Comparison of ENCODE assay signal across 11 cellular contexts in genomic region chr19:50148528-50148927, GRCh38. TPM values are rescaled to one million over a fixed set of nuclear protein-coding genes. Genes with fewer than 3 reads are reported as not detected.
DNase-seq lines count a peak whose midpoint lies in the region; ATAC-seq and FAIRE-seq lines count a peak whose summit lies in the region.
"Had no signal": no experiment of that assay in that cellular context is flagged by ENCODE, and none has a peak within 500 bp of the region (broad histone marks: within the 10 kb centered on the region; RNA-seq: fewer than 3 reads in every experiment).

No MANE protein-coding gene starts in this region.

- no peak for ATAC-seq in stimulated activated naive CD8-positive, alpha-beta T cell treated with anti-CD3 and anti-CD28 coated beads, Interleukin-15, Interleukin-2, amounts not matched to agents 100 U/mL and 50 U/mL, for 24 hours
- ATAC-seq in naive B cell (ENCODE audit: low read depth in 2 of 2) (no peak), HG03280 (IDR thresholded peaks at IDR 0.05; ENCODE audit: unreplicated experiment) (no peak)

- DNase-seq in stimulated activated naive CD8-positive, alpha-beta T cell treated with anti-CD3 and anti-CD28 coated beads, Interleukin-15, Interleukin-2, amounts not matched to agents 100 U/mL and 50 U/mL, for 24 hours, result no peak
- DNase-seq in activated naive CD8-positive, alpha-beta T cell treated with anti-CD3 and anti-CD28 coated beads for 36 hours, result no peak
- DNase-seq in naive B cell (no peak), NCI-H1436 treated with DMSO at 0.1 percent for 48 hours (lab: John Stamatoyannopoulos, UW) (no peak), frontal cortex (ENCODE audit: low spot score in 2 of 2) (no peak), NCI-H1092 (lab: John Stamatoyannopoulos, UW) (no peak)
- DNase-seq: NK-92 treated with Interleukin-12 subunit alpha and Interleukin-12 subunit beta, amount 100 ng/mL, for 24 hours had no signal

- peak overlapping the region; percentile 76 for H3K4me3 Mint-ChIP-seq in stimulated activated naive CD8-positive, alpha-beta T cell treated with anti-CD3 and anti-CD28 coated beads, Interleukin-15, Interleukin-2, amounts not matched to agents 100 ng/mL and 50 ng/mL, for 24 hours
- peak overlapping the region; percentile 76 for H3K4me3 Mint-ChIP-seq in activated naive CD8-positive, alpha-beta T cell treated with anti-CD3 and anti-CD28 coated beads for 36 hours
- H3K4me3 Mint-ChIP-seq in naive B cell, result peak overlapping the region; percentile 76 to 94 (median 88)

- peaks cover 6% of the 10 kb centered on the region for H3K4me1 Mint-ChIP-seq in stimulated activated naive CD8-positive, alpha-beta T cell treated with anti-CD3 and anti-CD28 coated beads, Interleukin-15, Interleukin-2, amounts not matched to agents 100 ng/mL and 50 ng/mL, for 24 hours (ENCODE audit: low read depth)
- H3K4me1 Mint-ChIP-seq in activated naive CD8-positive, alpha-beta T cell treated with anti-CD3 and anti-CD28 coated beads for 36 hours, result peaks cover 13% of the 10 kb centered on the region
- H3K4me1 Mint-ChIP-seq in naive B cell, result peaks cover 8 to 18% (median 13%) of the 10 kb centered on the region in 3 donors

- H3K27ac Mint-ChIP-seq in stimulated activated naive CD8-positive, alpha-beta T cell treated with anti-CD3 and anti-CD28 coated beads, Interleukin-15, Interleukin-2, amounts not matched to agents 100 ng/mL and 50 ng/mL, for 24 hours, result no peak overlapping the region
- no peak overlapping the region for H3K27ac Mint-ChIP-seq in activated naive CD8-positive, alpha-beta T cell treated with anti-CD3 and anti-CD28 coated beads for 36 hours
- peak overlapping the region in 1 of 6 donors; percentile 78 for H3K27ac Mint-ChIP-seq in naive B cell

- H3K36me3 Mint-ChIP-seq in stimulated activated naive CD8-positive, alpha-beta T cell treated with anti-CD3 and anti-CD28 coated beads, Interleukin-15, Interleukin-2, amounts not matched to agents 100 ng/mL and 50 ng/mL, for 24 hours (ENCODE audit: low read depth), result no peaks in the 10 kb centered on the region
- H3K36me3 Mint-ChIP-seq in activated naive CD8-positive, alpha-beta T cell treated with anti-CD3 and anti-CD28 coated beads for 36 hours, result no peaks in the 10 kb centered on the region
- H3K36me3 Mint-ChIP-seq in naive B cell, result no peaks in the 10 kb centered on the region

- no peaks in the 10 kb centered on the region for H3K9me3 Mint-ChIP-seq in stimulated activated naive CD8-positive, alpha-beta T cell treated with anti-CD3 and anti-CD28 coated beads, Interleukin-15, Interleukin-2, amounts not matched to agents 100 ng/mL and 50 ng/mL, for 24 hours
- peaks cover 1% of the 10 kb centered on the region for H3K9me3 Mint-ChIP-seq in activated naive CD8-positive, alpha-beta T cell treated with anti-CD3 and anti-CD28 coated beads for 36 hours
- H3K9me3 Mint-ChIP-seq in naive B cell, result peaks cover 0 to 10% (median 0%) of the 10 kb centered on the region in 7 donors

- peaks cover 40% of the 10 kb centered on the region for H3K27me3 Mint-ChIP-seq in stimulated activated naive CD8-positive, alpha-beta T cell treated with anti-CD3 and anti-CD28 coated beads, Interleukin-15, Interleukin-2, amounts not matched to agents 100 ng/mL and 50 ng/mL, for 24 hours
- H3K27me3 Mint-ChIP-seq in activated naive CD8-positive, alpha-beta T cell treated with anti-CD3 and anti-CD28 coated beads for 36 hours, result peaks cover 42% of the 10 kb centered on the region
- peaks cover 27 to 53% (median 30%) of the 10 kb centered on the region in 3 donors for H3K27me3 Mint-ChIP-seq in naive B cell

- FAIRE-seq in frontal cortex (lab: Jason Lieb, UNC), result no peak

RNA-seq across cellular contexts. Expression of gene IZUMO2, which starts 14.6 kb away (rescaled TPM):
- not detected for total RNA-seq in activated naive CD8-positive, alpha-beta T cell treated with anti-CD3 and anti-CD28 coated beads for 36 hours
- polyA plus RNA-seq in naive B cell (ENCODE audit: low read depth in 6 of 6), result not detected
- total RNA-seq in frontal cortex, result not detected
- total RNA-seq: adrenal gland, uterus had no signal
- polyA plus RNA-seq: adrenal gland had no signal

RNA-seq across cellular contexts. Expression of gene MYH14, which starts 54.9 kb away (rescaled TPM):
- total RNA-seq in activated naive CD8-positive, alpha-beta T cell treated with anti-CD3 and anti-CD28 coated beads for 36 hours, result not detected
- polyA plus RNA-seq in naive B cell (ENCODE audit: low read depth in 6 of 6), result not detected
- total RNA-seq in frontal cortex, result 0.82 TPM
